In genomic region chr1:28596276-28596675, GRCh38 we compare ENCODE assay signal across 14 cellular contexts. TPM values are rescaled to one million over a fixed set of nuclear protein-coding genes. Genes with fewer than 3 reads are reported as not detected.
"Had no signal": no experiment of that assay in that cellular context is flagged by ENCODE, and none has a peak within 500 bp of the region (broad histone marks: within the 10 kb centered on the region; RNA-seq: fewer than 3 reads in every experiment).

No MANE protein-coding gene starts in this region.

RNA-seq across cellular contexts. Expression of gene RAB42, which starts 4.2 kb away (rescaled TPM):
- total RNA-seq: activated CD4-positive, alpha-beta memory T cell treated with anti-CD3 and anti-CD28 coated beads for 36 hours; activated CD4-positive, alpha-beta memory T cell treated with anti-CD3 and anti-CD28 coated beads, Interleukin-2, amount 10 ng/mL, durations not matched to agents 7 days and 5 days; activated CD4-positive, alpha-beta T cell treated with anti-CD3 and anti-CD28 coated beads, Interleukin-2, amount 10 ng/mL, durations not matched to agents 24 days and 14 days; activated CD4-positive, alpha-beta T cell treated with anti-CD3 and anti-CD28 coated beads, Interleukin-2, amount 10 ng/mL, durations not matched to agents 7 days and 5 days; activated CD8-positive, alpha-beta memory T cell treated with anti-CD3 and anti-CD28 coated beads for 36 hours; activated CD8-positive, alpha-beta memory T cell treated with anti-CD3 and anti-CD28 coated beads, Interleukin-2, amount 10 ng/mL, durations not matched to agents 7 days and 5 days; activated CD8-positive, alpha-beta T cell treated with anti-CD3 and anti-CD28 coated beads for 36 hours; activated CD8-positive, alpha-beta T cell treated with anti-CD3 and anti-CD28 coated beads, Interleukin-2, amount 10 ng/mL, durations not matched to agents 7 days and 5 days; T-helper 1 cell treated with Interleukin-12 subunit alpha and Interleukin-12 subunit beta and Interleukin-4 antibody, amounts not matched to agents 30 ng/mL and 1 ng/mL, for 36 hours; T-helper 17 cell had no signal

RNA-seq across cellular contexts. Expression of gene RNU11, which starts 52.1 kb away (rescaled TPM):
- total RNA-seq: activated B cell treated with CpG ODN at 0.5 μM for 24 hours; activated CD4-positive, alpha-beta memory T cell treated with anti-CD3 and anti-CD28 coated beads for 36 hours; activated CD4-positive, alpha-beta memory T cell treated with anti-CD3 and anti-CD28 coated beads, Interleukin-2, amount 10 ng/mL, durations not matched to agents 7 days and 5 days; activated CD4-positive, alpha-beta T cell treated with anti-CD3 and anti-CD28 coated beads for 36 hours; activated CD4-positive, alpha-beta T cell treated with anti-CD3 and anti-CD28 coated beads, Interleukin-2, amount 10 ng/mL, durations not matched to agents 24 days and 14 days; activated CD4-positive, alpha-beta T cell treated with anti-CD3 and anti-CD28 coated beads, Interleukin-2, amount 10 ng/mL, durations not matched to agents 7 days and 5 days; activated CD8-positive, alpha-beta memory T cell treated with anti-CD3 and anti-CD28 coated beads for 36 hours; activated CD8-positive, alpha-beta memory T cell treated with anti-CD3 and anti-CD28 coated beads, Interleukin-2, amount 10 ng/mL, durations not matched to agents 7 days and 5 days; activated CD8-positive, alpha-beta T cell treated with anti-CD3 and anti-CD28 coated beads for 36 hours; activated CD8-positive, alpha-beta T cell treated with anti-CD3 and anti-CD28 coated beads, Interleukin-2, amount 10 ng/mL, durations not matched to agents 7 days and 5 days; T-helper 1 cell treated with Interleukin-12 subunit alpha and Interleukin-12 subunit beta and Interleukin-4 antibody, amounts not matched to agents 30 ng/mL and 1 ng/mL, for 36 hours; T-helper 17 cell; T-helper 2 cell treated with Interferon-gamma antibody and Interleukin-4, amounts not matched to agents 100 ng/mL and 5 ng/mL, for 36 hours; WTC11 had no signal
